In genomic region chr6:150176152-150176551, GRCh38 we compare ENCODE assay signal across 20 cellular contexts. TPM values are rescaled to one million over a fixed set of nuclear protein-coding genes. Genes with fewer than 3 reads are reported as not detected.
A peak's percentile ranks its signal among the peaks of the same experiment; 100 is the strongest.
DNase-seq lines count a peak whose midpoint lies in the region; ATAC-seq and TF ChIP-seq lines count a peak whose summit lies in the region.
"Had no signal": no experiment of that assay in that cellular context is flagged by ENCODE, and none has a peak within 500 bp of the region (broad histone marks: within the 10 kb centered on the region; RNA-seq: fewer than 3 reads in every experiment).

No MANE protein-coding gene starts in this region.

- TF ChIP-seq POLR2A in gastrocnemius medialis (IDR thresholded peaks at IDR 0.05), result no peak

- TF ChIP-seq CTCF in colonic mucosa (IDR thresholded peaks at IDR 0.05), result no peak
- TF ChIP-seq CTCF in gastrocnemius medialis (IDR thresholded peaks at IDR 0.05 in 4 of 5, conservative IDR thresholded peaks at IDR 0.05 in 1 of 5), result no peak

- H3K9ac ChIP-seq in colonic mucosa (ENCODE audit: low read depth in 2 of 2, low read length in 2 of 2), result peak overlapping the region in 1 of 2 donors; percentile 87

- H3K27me3 ChIP-seq in colonic mucosa, result no peaks in the 10 kb centered on the region
- H3K27me3 ChIP-seq in right cardiac atrium (ENCODE audit: control insufficient read depth, insufficient read depth), result no peaks in the 10 kb centered on the region
- no peaks in the 10 kb centered on the region for H3K27me3 ChIP-seq in gastrocnemius medialis

- ATAC-seq in right cardiac atrium (peak; percentile 66 to 71), gastrocnemius medialis (peak; percentile 39 to 61), GM21723 (IDR thresholded peaks at IDR 0.05; ENCODE audit: unreplicated experiment) (no peak), HG03095 (IDR thresholded peaks at IDR 0.05; ENCODE audit: unreplicated experiment) (no peak)
- ATAC-seq: naive thymus-derived CD4-positive, alpha-beta T cell; stimulated activated memory B cell treated with anti-CD40 and anti-IgM and Interleukin-4, amounts not matched to agents 10 μg/mL and 1 μg/mL and 100 μg/mL, for 72 hours had no signal

- no peaks in the 10 kb centered on the region for H3K9me3 ChIP-seq in colonic mucosa
- H3K9me3 ChIP-seq in right cardiac atrium (ENCODE audit: control insufficient read depth, low read length), result no peaks in the 10 kb centered on the region
- H3K9me3 ChIP-seq in gastrocnemius medialis, result no peaks in the 10 kb centered on the region
- H3K9me3 ChIP-seq: HAP-1 had no signal

- peaks cover 15% of the 10 kb centered on the region for H3K4me1 ChIP-seq in colonic mucosa
- peaks cover 5% of the 10 kb centered on the region for H3K4me1 ChIP-seq in right cardiac atrium (ENCODE audit: control insufficient read depth, insufficient read depth, low read length)
- H3K4me1 ChIP-seq in gastrocnemius medialis, result peaks cover 26 to 48% of the 10 kb centered on the region in 2 donors
- H3K4me1 ChIP-seq: HAP-1 had no signal

- H3K36me3 ChIP-seq in colonic mucosa (no peaks in the 10 kb centered on the region), gastrocnemius medialis (no peaks in the 10 kb centered on the region)
- H3K36me3 ChIP-seq: HAP-1 had no signal

- H3K27ac ChIP-seq in colonic mucosa, result peak overlapping the region; percentile 60
- peak overlapping the region; percentile 71 for H3K27ac ChIP-seq in right cardiac atrium (ENCODE audit: low read length)
- peak overlapping the region; percentile 63 to 76 (median 68) for H3K27ac ChIP-seq in gastrocnemius medialis

- in situ Hi-C loops in G401 (cut with HindIII; ENCODE audit: low sequenced_read_pairs), result no loop called here
- in situ Hi-C loops in gastrocnemius medialis (cut with MboI; ENCODE audit: low sequenced_read_pairs in 4 of 4), result no loop called here

- 49% methylated on average over 8 of the region's 8 CpGs for WGBS in right cardiac atrium

- intact Hi-C loops in colonic mucosa (cut with DNase I) (no loop called here), right cardiac atrium (cut with DNase I) (no loop called here), gastrocnemius medialis (cut with DNase I; ENCODE audit: low total_unique reads) (no loop called here)

- no peak overlapping the region for H3K4me3 ChIP-seq in colonic mucosa
- no peak overlapping the region for H3K4me3 ChIP-seq in right cardiac atrium (ENCODE audit: low read length)
- H3K4me3 ChIP-seq in gastrocnemius medialis, result no peak overlapping the region
- H3K4me3 ChIP-seq: HAP-1 had no signal

- DNase-seq in G401 (ENCODE audit: low spot score), result peak; percentile 95
- DNase-seq in colonic mucosa, result peak; percentile 86
- peak; percentile 54 to 82 (median 68) for DNase-seq in right cardiac atrium
- DNase-seq in gastrocnemius medialis, result peak; percentile 21 to 44
- DNase-seq in NCI-H2171 (lab: John Stamatoyannopoulos, UW), result no peak
- no peak for DNase-seq in stimulated activated CD4-positive, alpha-beta T cell treated with anti-CD3 and anti-CD28 coated beads, Interleukin-1b, Interleukin-23, amount 100 ng/mL, for 48 hours
- DNase-seq: activated CD8-positive, alpha-beta memory T cell treated with anti-CD3 and anti-CD28 coated beads for 24 hours; activated naive CD8-positive, alpha-beta T cell treated with anti-CD3 and anti-CD28 coated beads, Interleukin-2, amount 10 ng/mL, durations not matched to agents 7 days and 5 days; effector CD4-positive, alpha-beta T cell; naive thymus-derived CD4-positive, alpha-beta T cell; NCI-H345; NK-92 treated with Interleukin-12 subunit alpha and Interleukin-12 subunit beta, amount 100 ng/mL, for 24 hours; SHP77; stimulated activated CD4-positive, alpha-beta T cell treated with anti-CD3 and anti-CD28 coated beads, Interleukin-12 subunit alpha, Interleukin-12 subunit beta, amount 100 ng/mL, for 4 hours had no signal

RNA-seq across cellular contexts. Expression of gene PPP1R14C, which starts 33.3 kb away (rescaled TPM):
- not detected in 2 replicates for total RNA-seq in G401 (2014; rRNA removed; shearing (Covaris generic))
- 10 to 100 TPM; 23.7 to 27.3 TPM for total RNA-seq in colonic mucosa
- 100 to 1,000 TPM in 3 of 4 donors, 10 to 100 TPM in 1; 90.7 to 170 (median 103) TPM for total RNA-seq in right cardiac atrium
- 92.8 TPM for polyA plus RNA-seq in right cardiac atrium
- total RNA-seq in gastrocnemius medialis, result 10 to 100 TPM; 14.9 to 37.0 (median 21.7) TPM
- total RNA-seq: activated naive CD8-positive, alpha-beta T cell treated with anti-CD3 and anti-CD28 coated beads, Interleukin-2, amount 10 ng/mL, durations not matched to agents 7 days and 5 days; LHCN-M2; naive thymus-derived CD4-positive, alpha-beta T cell; T-helper 1 cell treated with Interleukin-12 subunit alpha and Interleukin-12 subunit beta and Interleukin-4 antibody, amounts not matched to agents 30 ng/mL and 1 ng/mL, for 36 hours had no signal
- polyA plus RNA-seq: naive thymus-derived CD4-positive, alpha-beta T cell had no signal

Comparison
In these comparisons a context has a peak if more than half of its experiments do, and no peak if none do; other contexts are left out.
1. DNase-seq: peak in G401 (single experiment), colonic mucosa (single experiment), right cardiac atrium (3 of 3) and gastrocnemius medialis (2 of 2); none in NCI-H2171 (single experiment) and stimulated activated CD4-positive, alpha-beta T cell treated with anti-CD3 and anti-CD28 coated beads, Interleukin-1b, Interleukin-23, amount 100 ng/mL, for 48 hours (single experiment).
2. ATAC-seq: peak in right cardiac atrium (2 of 2) and gastrocnemius medialis (2 of 2); none in GM21723 (single experiment) and HG03095 (single experiment).
3. RNA of gene PPP1R14C, which starts 33.3 kb away (total RNA-seq): 90.7 to 170 TPM in right cardiac atrium, 14.9 to 37.0 TPM in gastrocnemius medialis and 23.7 to 27.3 TPM in colonic mucosa; not detected in G401; every median in the first group is over 10 times any median in the second.
4. Peak in every context shown above with its lines, with median percentiles within 50 percentile points of each other: H3K27ac ChIP-seq.